ENCODE assay signal across 23 cellular contexts in genomic region chr6:159473435-159473834, GRCh38.
"Had no signal": no experiment of that assay in that cellular context is flagged by ENCODE, and none has a peak within 500 bp of the region (broad histone marks: within the 10 kb centered on the region; RNA-seq: fewer than 3 reads in every experiment).

No MANE protein-coding gene starts in this region.

- H3K27ac ChIP-seq: ovary, right lobe of liver, skin epidermis, stomach, thoracic aorta, tibial artery, upper lobe of right lung had no signal

- H3K9me3 ChIP-seq: ovary, right lobe of liver, thoracic aorta, tibial artery, upper lobe of right lung had no signal

- ATAC-seq: left lobe of liver; natural killer cell; right lobe of liver; stimulated activated naive B cell treated with anti-CD40 and anti-IgM and Interleukin-4, amounts not matched to agents 10 μg/mL and 1 μg/mL and 100 μg/mL, for 72 hours; stimulated activated naive CD8-positive, alpha-beta T cell treated with anti-CD3 and anti-CD28 coated beads, Interleukin-15, Interleukin-2, amounts not matched to agents 100 U/mL and 50 U/mL, for 24 hours; upper lobe of right lung had no signal

- DNase-seq: hippocampal formation; kidney glomerular epithelial cell; left cardiac atrium; mesendoderm; naive B cell; natural killer cell; ovary; retina; right lobe of liver; stimulated activated CD4-positive, alpha-beta T cell treated with anti-CD3 and anti-CD28 coated beads, Interleukin-12 subunit alpha, Interleukin-12 subunit beta, amount 100 ng/mL, for 4 hours; stimulated activated CD4-positive, alpha-beta T cell treated with anti-CD3 and anti-CD28 coated beads, Interleukin-15, amount 100 ng/mL, for 24 hours; stimulated activated CD4-positive, alpha-beta T cell treated with anti-CD3 and anti-CD28 coated beads, Interleukin-2, amount 100 ng/mL, for 24 hours; stimulated activated CD4-positive, alpha-beta T cell treated with anti-CD3 and anti-CD28 coated beads, Interleukin-4, amount 100 ng/mL, for 1 hour; stimulated activated naive B cell treated with anti-CD40 and anti-IgM and Interleukin-4, amounts not matched to agents 10 μg/mL and 1 μg/mL and 100 μg/mL, for 72 hours; stimulated activated naive CD8-positive, alpha-beta T cell treated with anti-CD3 and anti-CD28 coated beads, Interleukin-15, Interleukin-2, amounts not matched to agents 100 U/mL and 50 U/mL, for 24 hours; stomach; tibial artery; trophoblast cell; upper lobe of right lung had no signal

- H3K4me3 ChIP-seq: lung, ovary, right lobe of liver, skin epidermis, stomach, thoracic aorta, tibial artery, upper lobe of right lung had no signal

- H3K27me3 ChIP-seq: ovary, right lobe of liver, stomach, tibial artery, upper lobe of right lung had no signal

- H3K4me1 ChIP-seq: stomach, tibial artery, upper lobe of right lung had no signal

- H3K36me3 ChIP-seq: ovary, right lobe of liver, stomach, thoracic aorta, tibial artery, upper lobe of right lung had no signal
